ENCODE assay signal across 13 cellular contexts in genomic region chr7:129877146-129877792, GRCh38.
A peak's percentile ranks its signal among the peaks of the same experiment; 100 is the strongest.
DNase-seq lines count a peak whose midpoint lies in the region; ATAC-seq, FAIRE-seq and TF ChIP-seq lines count a peak whose summit lies in the region.
"Had no signal": no experiment of that assay in that cellular context is flagged by ENCODE, and none has a peak within 500 bp of the region (broad histone marks: within the 10 kb centered on the region; RNA-seq: fewer than 3 reads in every experiment).

No MANE protein-coding gene starts in this region.

- 59% methylated on average over 3 of the region's 3 CpGs for WGBS in K562 (ENCODE audit: insufficient coverage, low coverage, missing lambda C conversion rate)

- no peak overlapping the region for H3K27ac Mint-ChIP-seq in stimulated activated effector memory CD8-positive, alpha-beta T cell treated with anti-CD3 and anti-CD28 coated beads, Interleukin-12 subunit alpha, Interleukin-12 subunit beta, amount 100 ng/mL, for 72 hours
- H3K27ac Mint-ChIP-seq: natural killer cell treated with Interleukin-12 subunit alpha and Interleukin-12 subunit beta and Interleukin-15 and Interleukin-18, amount 100 ng/mL, for 72 hours had no signal

- intact Hi-C loops in cardiac septum (cut with DNase I) (no loop called here), K562 (cut with micrococcal nuclease) (loop anchor here (2.0 kb wide), 1 partner anchor 20 kb away; no protein-coding TSS in a partner anchor)

- H3K4me3 ChIP-seq in cardiac muscle cell = no peak overlapping the region
- no peak overlapping the region for H3K4me3 ChIP-seq in K562
- H3K4me3 ChIP-seq in keratinocyte (ENCODE audit: control insufficient read depth in 2 of 3, extremely low read depth in 1 of 3, insufficient read depth in 2 of 3, low read depth in 1 of 3, low read length in 3 of 3) = no peak overlapping the region
- H3K4me3 ChIP-seq: thoracic aorta had no signal

- H3K36me3 Mint-ChIP-seq in stimulated activated effector memory CD8-positive, alpha-beta T cell treated with anti-CD3 and anti-CD28 coated beads, Interleukin-12 subunit alpha, Interleukin-12 subunit beta, amount 100 ng/mL, for 72 hours = peaks cover 40% of the 10 kb centered on the region

- H3K4me2 ChIP-seq in K562 (ENCODE audit: insufficient read depth, low read length) = 0 out of 2 replicates have a peak overlapping the region, but pooled peaks have one; percentile 8
- peak overlapping the region; percentile 8 for H3K4me2 ChIP-seq in keratinocyte (ENCODE audit: control insufficient read depth, extremely low read depth, insufficient read depth, low read depth, low read length)

- FAIRE-seq in K562 (lab: Jason Lieb, UNC) (no peak), keratinocyte (lab: Jason Lieb, UNC) (no peak)
- FAIRE-seq: G401.6 had no signal

- CTCF ChIA-PET in K562 (lab: Yijun Ruan, JAX; ENCODE audit: low intra/inter-chr PET ratio) = no interaction called here

- DNase-seq in cardiac muscle cell (ENCODE audit: low read depth in 1 of 2, low spot score in 1 of 2) (peak in 1 of 2 donors; percentile 56), cardiac septum (ENCODE audit: low spot score) (no peak), K562 (ENCODE audit: extremely low read depth in 1 of 4, low spot score in 3 of 4) (no peak), keratinocyte (ENCODE audit: low read depth, low spot score) (no peak), NCI-H748 (lab: John Stamatoyannopoulos, UW; ENCODE audit: unreplicated experiment) (no peak)
- no peak for DNase-seq in stimulated activated effector memory CD8-positive, alpha-beta T cell treated with anti-CD3 and anti-CD28 coated beads, Interleukin-12 subunit alpha, Interleukin-12 subunit beta, amount 100 ng/mL, for 72 hours (ENCODE audit: low spot score in 2 of 2)
- DNase-seq: NCI-H1105 treated with DMSO at 0.1 percent for 48 hours; NK-92 treated with Interleukin-12 subunit alpha and Interleukin-12 subunit beta, amount 100 ng/mL, for 24 hours had no signal

- H3K9me1 ChIP-seq in K562 (ENCODE audit: control insufficient read depth, insufficient read depth, low read length) (no peaks in the 10 kb centered on the region), keratinocyte (ENCODE audit: control insufficient read depth, extremely low read depth, insufficient read depth, low read length) (peaks cover 2% of the 10 kb centered on the region)

- no peaks in the 10 kb centered on the region for H4K20me1 ChIP-seq in K562 (replicated peaks; ENCODE audit: control insufficient read depth, insufficient read depth, low read length)
- H4K20me1 ChIP-seq in keratinocyte (ENCODE audit: control insufficient read depth, extremely low read depth, insufficient read depth, low read length) = peaks cover 2% of the 10 kb centered on the region

- TF ChIP-seq RAD21 in K562 (CRISPR knock-in tag; conservative IDR thresholded peaks at IDR 0.05 in 1 of 2, IDR thresholded peaks at IDR 0.05 in 1 of 2) = 0 out of 4 replicates have a peak, but pooled peaks of 1 of the 2 experiments have one; percentile 14

- no peak for TF ChIP-seq CTCF in cardiac muscle cell (IDR thresholded peaks at IDR 0.05; ENCODE audit: low read depth, low read length)
- TF ChIP-seq CTCF in K562 (IDR thresholded peaks at IDR 0.05 in 2 of 3, conservative IDR thresholded peaks at IDR 0.05 in 1 of 3; ENCODE audit: insufficient read depth in 2 of 3, low read depth in 1 of 3, low read length in 3 of 3) = no peak
- no peak for TF ChIP-seq CTCF in keratinocyte (optimal IDR thresholded peaks at IDR 0.05 in 1 of 3, IDR thresholded peaks at IDR 0.05 in 1 of 3, conservative IDR thresholded peaks at IDR 0.05 in 1 of 3; ENCODE audit: extremely low read depth in 1 of 3, insufficient read depth in 2 of 3, low read length in 3 of 3)

- 0 out of 3 replicates have a peak, but pooled peaks have one; percentile 1 for ATAC-seq in K562
- ATAC-seq in stimulated activated effector memory CD8-positive, alpha-beta T cell treated with anti-CD3 and anti-CD28 coated beads, Interleukin-12 subunit alpha, Interleukin-12 subunit beta, amount 100 ng/mL, for 72 hours = no peak
- ATAC-seq in GM21360 (IDR thresholded peaks at IDR 0.05; ENCODE audit: unreplicated experiment) = no peak
- ATAC-seq in GM19324 (IDR thresholded peaks at IDR 0.05; ENCODE audit: low FRiP score, unreplicated experiment) = no peak
- ATAC-seq: natural killer cell treated with Interleukin-12 subunit alpha and Interleukin-12 subunit beta and Interleukin-15 and Interleukin-18, amount 100 ng/mL, for 72 hours had no signal

- dilution Hi-C loops in keratinocyte (cut with MboI; ENCODE audit: extremely low pct_ligation_motif_present, low sequenced_read_pairs) = no loop called here

- H3K27me3 ChIP-seq in cardiac muscle cell (no peaks in the 10 kb centered on the region), K562 (ENCODE audit: control insufficient read depth in 2 of 2, insufficient read depth in 2 of 2, low read length in 2 of 2) (no peaks in the 10 kb centered on the region), keratinocyte (ENCODE audit: control insufficient read depth, extremely low read depth, insufficient read depth, low read length) (no peaks in the 10 kb centered on the region)

- H3K9ac ChIP-seq in K562 (ENCODE audit: insufficient read depth in 1 of 2, low read depth in 2 of 2, low read length in 2 of 2) (peak overlapping the region in 1 of 2 experiments; percentile 9; a peak in 1 of 4 replicates), keratinocyte (ENCODE audit: control insufficient read depth, extremely low read depth, insufficient read depth, low read length) (no peak overlapping the region)

- BruUV-seq in K562 (replicated peaks; lab: Mats Ljungman, UMichigan) = no TSS peak

- in situ Hi-C loops in K562 (cut with MboI) = no loop called here

- no peak for TF ChIP-seq EP300 in K562 (IDR thresholded peaks at IDR 0.05; ENCODE audit: low read length)

- peaks cover 17% of the 10 kb centered on the region for H3K36me3 ChIP-seq in cardiac muscle cell
- no peaks in the 10 kb centered on the region for H3K36me3 ChIP-seq in K562 (ENCODE audit: control insufficient read depth, insufficient read depth, low read length)
- H3K36me3 ChIP-seq in keratinocyte (ENCODE audit: control insufficient read depth in 2 of 2, extremely low read depth in 1 of 2, insufficient read depth in 2 of 2, low read length in 2 of 2) = peaks cover 6% of the 10 kb centered on the region in 2 experiments
- H3K36me3 ChIP-seq: thoracic aorta had no signal

- POLR2A ChIA-PET in K562 (lab: Yijun Ruan, JAX) = interaction anchor here (0.6 to 4.4 kb wide), 10 partner anchors 10 to 543 kb away, joined by 3 to 24 read pairs (median 6); no protein-coding TSS in a partner anchor

- H3K9me3 ChIP-seq in cardiac muscle cell (ENCODE audit: low read depth) (no peaks in the 10 kb centered on the region), K562 (replicated peaks; ENCODE audit: control insufficient read depth, insufficient read depth, low read depth, low read length) (no peaks in the 10 kb centered on the region), keratinocyte (ENCODE audit: control insufficient read depth, low read depth, low read length) (no peaks in the 10 kb centered on the region)
- H3K9me3 ChIP-seq: thoracic aorta had no signal

- H2AFZ ChIP-seq in K562 (ENCODE audit: low read depth, low read length) = peak overlapping the region; percentile 35; the same call in 1 of the 2 replicates
- H2AFZ ChIP-seq in keratinocyte (ENCODE audit: control insufficient read depth, low read length) = no peak overlapping the region

- no peaks in the 10 kb centered on the region for H3K79me2 ChIP-seq in K562 (ENCODE audit: control insufficient read depth, insufficient read depth, low read length)
- H3K79me2 ChIP-seq in keratinocyte (ENCODE audit: control insufficient read depth, insufficient read depth, low read length) = peaks cover 26% of the 10 kb centered on the region

- no peak overlapping the region for H3K4me3 Mint-ChIP-seq in stimulated activated effector memory CD8-positive, alpha-beta T cell treated with anti-CD3 and anti-CD28 coated beads, Interleukin-12 subunit alpha, Interleukin-12 subunit beta, amount 100 ng/mL, for 72 hours
- H3K4me3 Mint-ChIP-seq: natural killer cell treated with Interleukin-12 subunit alpha and Interleukin-12 subunit beta and Interleukin-15 and Interleukin-18, amount 100 ng/mL, for 72 hours had no signal

- no peaks in the 10 kb centered on the region for H3K9me3 Mint-ChIP-seq in stimulated activated effector memory CD8-positive, alpha-beta T cell treated with anti-CD3 and anti-CD28 coated beads, Interleukin-12 subunit alpha, Interleukin-12 subunit beta, amount 100 ng/mL, for 72 hours
- H3K9me3 Mint-ChIP-seq: natural killer cell treated with Interleukin-12 subunit alpha and Interleukin-12 subunit beta and Interleukin-15 and Interleukin-18, amount 100 ng/mL, for 72 hours had no signal

- TF ChIP-seq POLR2A in K562 (conservative IDR thresholded peaks at IDR 0.05) = no peak

- H3K27ac ChIP-seq in cardiac muscle cell (peak overlapping the region; percentile 30), K562 (ENCODE audit: extremely low read depth, low read depth, low read length) (peak overlapping the region; percentile 30; the same call in 2 of the 3 replicates), keratinocyte (ENCODE audit: control insufficient read depth, insufficient read depth, low read length) (peak overlapping the region; percentile 16)

- H3K4me1 ChIP-seq in cardiac muscle cell (ENCODE audit: low read depth) (peaks cover 4% of the 10 kb centered on the region), K562 (replicated peaks in 1 of 2; ENCODE audit: control insufficient read depth in 2 of 2, insufficient read depth in 2 of 2, low read length in 2 of 2) (peaks cover 11 to 63% of the 10 kb centered on the region in 2 experiments; a peak in 4 of 5 replicates), keratinocyte (ENCODE audit: control insufficient read depth, extremely low read depth, insufficient read depth, low read length) (peaks cover 36% of the 10 kb centered on the region)

- H3K4me1 Mint-ChIP-seq in stimulated activated effector memory CD8-positive, alpha-beta T cell treated with anti-CD3 and anti-CD28 coated beads, Interleukin-12 subunit alpha, Interleukin-12 subunit beta, amount 100 ng/mL, for 72 hours = peaks cover 32% of the 10 kb centered on the region

TF ChIP-seq in K562, 482 proteins besides CTCF, POLR2A, EP300 and RAD21 (continues in another document):
- no peak for TF ChIP-seq DEAF1 (CRISPR knock-in tag; IDR thresholded peaks at IDR 0.05)
- no peak for TF ChIP-seq BRCA1 (IDR thresholded peaks at IDR 0.05)
- TF ChIP-seq BRCA1 (CRISPR knock-in tag; IDR thresholded peaks at IDR 0.05) = no peak
